In the genomic region with DNA sequence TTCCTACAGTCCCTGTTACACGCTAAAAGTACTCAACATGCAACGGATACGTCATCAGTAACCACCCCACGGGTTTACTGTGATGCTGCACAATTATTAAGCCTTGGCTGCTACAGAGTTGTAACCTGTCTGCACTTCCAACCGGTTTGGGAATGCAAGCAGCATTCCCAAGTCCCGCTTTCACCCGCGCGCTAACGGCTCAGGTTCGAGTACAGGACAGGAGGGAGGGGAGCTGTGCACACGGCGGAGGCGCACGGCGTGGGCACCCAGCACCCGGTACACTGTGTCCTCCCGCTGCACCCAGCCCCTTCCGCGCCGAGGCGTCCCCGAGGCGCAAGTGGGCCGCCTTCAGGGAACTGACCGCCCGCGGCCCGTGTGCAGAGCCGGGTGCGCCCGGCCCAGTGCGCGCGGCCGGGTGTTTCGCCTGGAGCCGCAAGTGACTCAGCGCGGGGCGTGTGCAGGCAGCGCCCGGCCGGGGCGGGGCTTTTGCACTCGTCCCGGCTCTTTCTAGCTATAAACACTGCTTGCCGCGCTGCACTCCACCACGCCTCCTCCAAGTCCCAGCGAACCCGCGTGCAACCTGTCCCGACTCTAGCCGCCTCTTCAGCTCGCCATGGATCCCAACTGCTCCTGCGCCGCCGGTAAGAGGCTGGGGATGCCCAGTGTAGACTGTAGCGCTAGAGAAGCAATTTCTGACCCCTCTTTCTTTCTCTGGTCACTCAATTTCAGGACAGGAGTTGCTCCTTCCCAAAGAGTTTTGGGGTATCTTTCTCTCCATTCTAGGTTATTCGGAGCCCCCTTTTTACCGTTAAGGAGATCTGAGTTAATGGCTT, we compare ENCODE assay signal across 1 cellular context.
A peak's percentile ranks its signal among the peaks of the same experiment; 100 is the strongest.
TF ChIP-seq lines count a peak whose summit lies in the region.

A gene (plus strand): TSS at position 542 of the 833 bp plus-strand sequence. CDS start 72 bp downstream, at position 614.

TF ChIP-seq in HepG2, 621 proteins besides CTCF, POLR2A, EP300 and RAD21 (continued from another document and continues in another):
- TF ChIP-seq, protein P1, sequence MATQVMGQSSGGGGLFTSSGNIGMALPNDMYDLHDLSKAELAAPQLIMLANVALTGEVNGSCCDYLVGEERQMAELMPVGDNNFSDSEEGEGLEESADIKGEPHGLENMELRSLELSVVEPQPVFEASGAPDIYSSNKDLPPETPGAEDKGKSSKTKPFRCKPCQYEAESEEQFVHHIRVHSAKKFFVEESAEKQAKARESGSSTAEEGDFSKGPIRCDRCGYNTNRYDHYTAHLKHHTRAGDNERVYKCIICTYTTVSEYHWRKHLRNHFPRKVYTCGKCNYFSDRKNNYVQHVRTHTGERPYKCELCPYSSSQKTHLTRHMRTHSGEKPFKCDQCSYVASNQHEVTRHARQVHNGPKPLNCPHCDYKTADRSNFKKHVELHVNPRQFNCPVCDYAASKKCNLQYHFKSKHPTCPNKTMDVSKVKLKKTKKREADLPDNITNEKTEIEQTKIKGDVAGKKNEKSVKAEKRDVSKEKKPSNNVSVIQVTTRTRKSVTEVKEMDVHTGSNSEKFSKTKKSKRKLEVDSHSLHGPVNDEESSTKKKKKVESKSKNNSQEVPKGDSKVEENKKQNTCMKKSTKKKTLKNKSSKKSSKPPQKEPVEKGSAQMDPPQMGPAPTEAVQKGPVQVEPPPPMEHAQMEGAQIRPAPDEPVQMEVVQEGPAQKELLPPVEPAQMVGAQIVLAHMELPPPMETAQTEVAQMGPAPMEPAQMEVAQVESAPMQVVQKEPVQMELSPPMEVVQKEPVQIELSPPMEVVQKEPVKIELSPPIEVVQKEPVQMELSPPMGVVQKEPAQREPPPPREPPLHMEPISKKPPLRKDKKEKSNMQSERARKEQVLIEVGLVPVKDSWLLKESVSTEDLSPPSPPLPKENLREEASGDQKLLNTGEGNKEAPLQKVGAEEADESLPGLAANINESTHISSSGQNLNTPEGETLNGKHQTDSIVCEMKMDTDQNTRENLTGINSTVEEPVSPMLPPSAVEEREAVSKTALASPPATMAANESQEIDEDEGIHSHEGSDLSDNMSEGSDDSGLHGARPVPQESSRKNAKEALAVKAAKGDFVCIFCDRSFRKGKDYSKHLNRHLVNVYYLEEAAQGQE (IDR thresholded peaks at IDR 0.05; ENCODE audit: borderline replicate concordance in 1 of 2, low read depth in 1 of 2, low read length in 2 of 2), result peak in 1 of 2 experiments; percentile 59; a peak in 1 of 4 replicates
- no peak for TF ChIP-seq DNMT3B (CRISPR knock-in tag; conservative IDR thresholded peaks at IDR 0.05)
- no peak; the same call in none of the 2 replicates for TF ChIP-seq ZNF124 (CRISPR knock-in tag; IDR thresholded peaks at IDR 0.05)
- TF ChIP-seq MAFK (conservative IDR thresholded peaks at IDR 0.05 in 1 of 2, IDR thresholded peaks at IDR 0.05 in 1 of 2; ENCODE audit: low read length in 2 of 2), result no peak
- TF ChIP-seq BCL6 (CRISPR knock-in tag; IDR thresholded peaks at IDR 0.05), result peak; percentile 83
- peak; percentile 38 for TF ChIP-seq TARDBP (CRISPR knock-in tag; IDR thresholded peaks at IDR 0.05)
- peak; percentile 44; the same call in 1 of the 2 replicates for TF ChIP-seq ZNF780A (CRISPR knock-in tag; IDR thresholded peaks at IDR 0.05)
- TF ChIP-seq, protein P2, sequence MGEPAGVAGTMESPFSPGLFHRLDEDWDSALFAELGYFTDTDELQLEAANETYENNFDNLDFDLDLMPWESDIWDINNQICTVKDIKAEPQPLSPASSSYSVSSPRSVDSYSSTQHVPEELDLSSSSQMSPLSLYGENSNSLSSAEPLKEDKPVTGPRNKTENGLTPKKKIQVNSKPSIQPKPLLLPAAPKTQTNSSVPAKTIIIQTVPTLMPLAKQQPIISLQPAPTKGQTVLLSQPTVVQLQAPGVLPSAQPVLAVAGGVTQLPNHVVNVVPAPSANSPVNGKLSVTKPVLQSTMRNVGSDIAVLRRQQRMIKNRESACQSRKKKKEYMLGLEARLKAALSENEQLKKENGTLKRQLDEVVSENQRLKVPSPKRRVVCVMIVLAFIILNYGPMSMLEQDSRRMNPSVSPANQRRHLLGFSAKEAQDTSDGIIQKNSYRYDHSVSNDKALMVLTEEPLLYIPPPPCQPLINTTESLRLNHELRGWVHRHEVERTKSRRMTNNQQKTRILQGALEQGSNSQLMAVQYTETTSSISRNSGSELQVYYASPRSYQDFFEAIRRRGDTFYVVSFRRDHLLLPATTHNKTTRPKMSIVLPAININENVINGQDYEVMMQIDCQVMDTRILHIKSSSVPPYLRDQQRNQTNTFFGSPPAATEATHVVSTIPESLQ (CRISPR knock-in tag; conservative IDR thresholded peaks at IDR 0.05), result no peak
- peak; percentile 60; the same call in 1 of the 2 replicates for TF ChIP-seq ZNF644 (CRISPR knock-in tag; IDR thresholded peaks at IDR 0.05; ENCODE audit: low read depth)
- TF ChIP-seq, protein P3, sequence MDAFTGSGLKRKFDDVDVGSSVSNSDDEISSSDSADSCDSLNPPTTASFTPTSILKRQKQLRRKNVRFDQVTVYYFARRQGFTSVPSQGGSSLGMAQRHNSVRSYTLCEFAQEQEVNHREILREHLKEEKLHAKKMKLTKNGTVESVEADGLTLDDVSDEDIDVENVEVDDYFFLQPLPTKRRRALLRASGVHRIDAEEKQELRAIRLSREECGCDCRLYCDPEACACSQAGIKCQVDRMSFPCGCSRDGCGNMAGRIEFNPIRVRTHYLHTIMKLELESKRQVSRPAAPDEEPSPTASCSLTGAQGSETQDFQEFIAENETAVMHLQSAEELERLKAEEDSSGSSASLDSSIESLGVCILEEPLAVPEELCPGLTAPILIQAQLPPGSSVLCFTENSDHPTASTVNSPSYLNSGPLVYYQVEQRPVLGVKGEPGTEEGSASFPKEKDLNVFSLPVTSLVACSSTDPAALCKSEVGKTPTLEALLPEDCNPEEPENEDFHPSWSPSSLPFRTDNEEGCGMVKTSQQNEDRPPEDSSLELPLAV (CRISPR knock-in tag; conservative IDR thresholded peaks at IDR 0.05; ENCODE audit: low read depth), result no peak; the same call in 1 of the 2 replicates
- TF ChIP-seq, protein P4, sequence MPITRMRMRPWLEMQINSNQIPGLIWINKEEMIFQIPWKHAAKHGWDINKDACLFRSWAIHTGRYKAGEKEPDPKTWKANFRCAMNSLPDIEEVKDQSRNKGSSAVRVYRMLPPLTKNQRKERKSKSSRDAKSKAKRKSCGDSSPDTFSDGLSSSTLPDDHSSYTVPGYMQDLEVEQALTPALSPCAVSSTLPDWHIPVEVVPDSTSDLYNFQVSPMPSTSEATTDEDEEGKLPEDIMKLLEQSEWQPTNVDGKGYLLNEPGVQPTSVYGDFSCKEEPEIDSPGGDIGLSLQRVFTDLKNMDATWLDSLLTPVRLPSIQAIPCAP (CRISPR knock-in tag; IDR thresholded peaks at IDR 0.05; ENCODE audit: low read depth), result no peak
- TF ChIP-seq POGZ (CRISPR knock-in tag; IDR thresholded peaks at IDR 0.05), result peak; percentile 88
- TF ChIP-seq MLLT10 (CRISPR knock-in tag; IDR thresholded peaks at IDR 0.05), result no peak
- TF ChIP-seq GTF2F1 (IDR thresholded peaks at IDR 0.05; ENCODE audit: low read length), result no peak
- no peak; the same call in 1 of the 2 replicates for TF ChIP-seq ZBTB20 (CRISPR knock-in tag; IDR thresholded peaks at IDR 0.05; ENCODE audit: borderline replicate concordance, low read depth)
- no peak for TF ChIP-seq NR2F6 (IDR thresholded peaks at IDR 0.05)
- TF ChIP-seq NR2F6 (CRISPR knock-in tag; IDR thresholded peaks at IDR 0.05), result no peak
- TF ChIP-seq ZNF550 (CRISPR knock-in tag; IDR thresholded peaks at IDR 0.05; ENCODE audit: borderline replicate concordance), result peak; percentile 87; the same call in 1 of the 2 replicates
- TF ChIP-seq REPIN1 (CRISPR knock-in tag; IDR thresholded peaks at IDR 0.05; ENCODE audit: borderline replicate concordance, low read depth), result peak; percentile 96
- TF ChIP-seq, protein P5, sequence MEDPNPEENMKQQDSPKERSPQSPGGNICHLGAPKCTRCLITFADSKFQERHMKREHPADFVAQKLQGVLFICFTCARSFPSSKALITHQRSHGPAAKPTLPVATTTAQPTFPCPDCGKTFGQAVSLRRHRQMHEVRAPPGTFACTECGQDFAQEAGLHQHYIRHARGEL (CRISPR knock-in tag; IDR thresholded peaks at IDR 0.05), result no peak
- TF ChIP-seq, protein P6, sequence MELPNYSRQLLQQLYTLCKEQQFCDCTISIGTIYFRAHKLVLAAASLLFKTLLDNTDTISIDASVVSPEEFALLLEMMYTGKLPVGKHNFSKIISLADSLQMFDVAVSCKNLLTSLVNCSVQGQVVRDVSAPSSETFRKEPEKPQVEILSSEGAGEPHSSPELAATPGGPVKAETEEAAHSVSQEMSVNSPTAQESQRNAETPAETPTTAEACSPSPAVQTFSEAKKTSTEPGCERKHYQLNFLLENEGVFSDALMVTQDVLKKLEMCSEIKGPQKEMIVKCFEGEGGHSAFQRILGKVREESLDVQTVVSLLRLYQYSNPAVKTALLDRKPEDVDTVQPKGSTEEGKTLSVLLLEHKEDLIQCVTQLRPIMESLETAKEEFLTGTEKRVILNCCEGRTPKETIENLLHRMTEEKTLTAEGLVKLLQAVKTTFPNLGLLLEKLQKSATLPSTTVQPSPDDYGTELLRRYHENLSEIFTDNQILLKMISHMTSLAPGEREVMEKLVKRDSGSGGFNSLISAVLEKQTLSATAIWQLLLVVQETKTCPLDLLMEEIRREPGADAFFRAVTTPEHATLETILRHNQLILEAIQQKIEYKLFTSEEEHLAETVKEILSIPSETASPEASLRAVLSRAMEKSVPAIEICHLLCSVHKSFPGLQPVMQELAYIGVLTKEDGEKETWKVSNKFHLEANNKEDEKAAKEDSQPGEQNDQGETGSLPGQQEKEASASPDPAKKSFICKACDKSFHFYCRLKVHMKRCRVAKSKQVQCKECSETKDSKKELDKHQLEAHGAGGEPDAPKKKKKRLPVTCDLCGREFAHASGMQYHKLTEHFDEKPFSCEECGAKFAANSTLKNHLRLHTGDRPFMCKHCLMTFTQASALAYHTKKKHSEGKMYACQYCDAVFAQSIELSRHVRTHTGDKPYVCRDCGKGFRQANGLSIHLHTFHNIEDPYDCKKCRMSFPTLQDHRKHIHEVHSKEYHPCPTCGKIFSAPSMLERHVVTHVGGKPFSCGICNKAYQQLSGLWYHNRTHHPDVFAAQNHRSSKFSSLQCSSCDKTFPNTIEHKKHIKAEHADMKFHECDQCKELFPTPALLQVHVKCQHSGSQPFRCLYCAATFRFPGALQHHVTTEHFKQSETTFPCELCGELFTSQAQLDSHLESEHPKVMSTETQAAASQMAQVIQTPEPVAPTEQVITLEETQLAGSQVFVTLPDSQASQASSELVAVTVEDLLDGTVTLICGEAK (IDR thresholded peaks at IDR 0.05), result no peak
- TF ChIP-seq, protein P6 (CRISPR knock-in tag; IDR thresholded peaks at IDR 0.05), result peak; percentile 87
- TF ChIP-seq CBX2 (IDR thresholded peaks at IDR 0.05; ENCODE audit: low read depth, low read length), result no peak
- no peak for TF ChIP-seq CBX2 (CRISPR knock-in tag; IDR thresholded peaks at IDR 0.05; ENCODE audit: low read depth)
- no peak; the same call in 1 of the 2 replicates for TF ChIP-seq MIXL1 (CRISPR knock-in tag; IDR thresholded peaks at IDR 0.05)
- no peak for TF ChIP-seq NFATC3 (CRISPR knock-in tag; IDR thresholded peaks at IDR 0.05)
- peak; percentile 85 for TF ChIP-seq GABPB1 (CRISPR knock-in tag; IDR thresholded peaks at IDR 0.05)
- no peak for TF ChIP-seq RAD51 (IDR thresholded peaks at IDR 0.05; ENCODE audit: borderline replicate concordance)
- no peak for TF ChIP-seq ZNF549 (CRISPR knock-in tag; IDR thresholded peaks at IDR 0.05)
- TF ChIP-seq, protein P7, sequence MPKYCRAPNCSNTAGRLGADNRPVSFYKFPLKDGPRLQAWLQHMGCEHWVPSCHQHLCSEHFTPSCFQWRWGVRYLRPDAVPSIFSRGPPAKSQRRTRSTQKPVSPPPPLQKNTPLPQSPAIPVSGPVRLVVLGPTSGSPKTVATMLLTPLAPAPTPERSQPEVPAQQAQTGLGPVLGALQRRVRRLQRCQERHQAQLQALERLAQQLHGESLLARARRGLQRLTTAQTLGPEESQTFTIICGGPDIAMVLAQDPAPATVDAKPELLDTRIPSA (CRISPR knock-in tag; IDR thresholded peaks at IDR 0.05; ENCODE audit: borderline replicate concordance), result no peak
- peak; percentile 88 for TF ChIP-seq MYC (CRISPR knock-in tag; IDR thresholded peaks at IDR 0.05; ENCODE audit: borderline replicate concordance)
- TF ChIP-seq, protein P8, sequence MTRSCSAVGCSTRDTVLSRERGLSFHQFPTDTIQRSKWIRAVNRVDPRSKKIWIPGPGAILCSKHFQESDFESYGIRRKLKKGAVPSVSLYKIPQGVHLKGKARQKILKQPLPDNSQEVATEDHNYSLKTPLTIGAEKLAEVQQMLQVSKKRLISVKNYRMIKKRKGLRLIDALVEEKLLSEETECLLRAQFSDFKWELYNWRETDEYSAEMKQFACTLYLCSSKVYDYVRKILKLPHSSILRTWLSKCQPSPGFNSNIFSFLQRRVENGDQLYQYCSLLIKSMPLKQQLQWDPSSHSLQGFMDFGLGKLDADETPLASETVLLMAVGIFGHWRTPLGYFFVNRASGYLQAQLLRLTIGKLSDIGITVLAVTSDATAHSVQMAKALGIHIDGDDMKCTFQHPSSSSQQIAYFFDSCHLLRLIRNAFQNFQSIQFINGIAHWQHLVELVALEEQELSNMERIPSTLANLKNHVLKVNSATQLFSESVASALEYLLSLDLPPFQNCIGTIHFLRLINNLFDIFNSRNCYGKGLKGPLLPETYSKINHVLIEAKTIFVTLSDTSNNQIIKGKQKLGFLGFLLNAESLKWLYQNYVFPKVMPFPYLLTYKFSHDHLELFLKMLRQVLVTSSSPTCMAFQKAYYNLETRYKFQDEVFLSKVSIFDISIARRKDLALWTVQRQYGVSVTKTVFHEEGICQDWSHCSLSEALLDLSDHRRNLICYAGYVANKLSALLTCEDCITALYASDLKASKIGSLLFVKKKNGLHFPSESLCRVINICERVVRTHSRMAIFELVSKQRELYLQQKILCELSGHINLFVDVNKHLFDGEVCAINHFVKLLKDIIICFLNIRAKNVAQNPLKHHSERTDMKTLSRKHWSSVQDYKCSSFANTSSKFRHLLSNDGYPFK (CRISPR knock-in tag; IDR thresholded peaks at IDR 0.05; ENCODE audit: borderline replicate concordance), result no peak
- peak; percentile 83 for TF ChIP-seq STAT5B (CRISPR knock-in tag; IDR thresholded peaks at IDR 0.05)
